Comparison of ENCODE assay signal across 1 cellular context in genomic region chr2:188922191-188922590, GRCh38.
TF ChIP-seq lines count a peak whose summit lies in the region.

No MANE protein-coding gene starts in this region.

TF ChIP-seq in endothelial cell of umbilical vein, 7 proteins besides CTCF, POLR2A, EP300 and RAD21 (continued from another document):
- TF ChIP-seq MYC (IDR thresholded peaks at IDR 0.05; ENCODE audit: low read depth, low read length) (no peak), POLR2AphosphoS5 (IDR thresholded peaks at IDR 0.05; ENCODE audit: insufficient read depth, low read depth, low read length) (no peak)
